Comparison of ENCODE assay signal across 11 cellular contexts in genomic region chr7:132142006-132142405, GRCh38.
"Had no signal": no experiment of that assay in that cellular context is flagged by ENCODE, and none has a peak within 500 bp of the region (broad histone marks: within the 10 kb centered on the region; RNA-seq: fewer than 3 reads in every experiment).

No MANE protein-coding gene starts in this region.

- H3K36me3 Mint-ChIP-seq: type B pancreatic cell had no signal

- H3K4me1 Mint-ChIP-seq: naive thymus-derived CD8-positive, alpha-beta T cell had no signal

- H3K4me3 ChIP-seq: mucosa of descending colon, ovary, thyroid gland had no signal

- H3K9me3 ChIP-seq: mucosa of descending colon, ovary, thyroid gland had no signal

- H3K27me3 ChIP-seq: ovary, thyroid gland had no signal

- DNase-seq: erythroblast; foreskin keratinocyte; mucosa of descending colon; naive thymus-derived CD8-positive, alpha-beta T cell; ovary; right cardiac atrium; small intestine; stimulated activated CD4-positive, alpha-beta T cell treated with anti-CD3 and anti-CD28 coated beads, Interleukin-2, amount 100 ng/mL, for 48 hours; stimulated activated naive CD4-positive, alpha-beta T cell treated with Interleukin-2 at 50 U/mL for 16 hours; thyroid gland had no signal

- H3K9me3 Mint-ChIP-seq: naive thymus-derived CD8-positive, alpha-beta T cell; type B pancreatic cell had no signal

- H3K27ac Mint-ChIP-seq: type B pancreatic cell had no signal

- ATAC-seq: foreskin keratinocyte; mucosa of descending colon; naive thymus-derived CD8-positive, alpha-beta T cell; right cardiac atrium had no signal

- H3K4me3 Mint-ChIP-seq: naive thymus-derived CD8-positive, alpha-beta T cell; type B pancreatic cell had no signal

- H3K27ac ChIP-seq: foreskin keratinocyte, ovary, thyroid gland had no signal

- H3K4me1 ChIP-seq: foreskin keratinocyte, thyroid gland had no signal

- H3K36me3 ChIP-seq: ovary, thyroid gland had no signal
